Comparison of ENCODE assay signal across 1 cellular context in the genomic region with DNA sequence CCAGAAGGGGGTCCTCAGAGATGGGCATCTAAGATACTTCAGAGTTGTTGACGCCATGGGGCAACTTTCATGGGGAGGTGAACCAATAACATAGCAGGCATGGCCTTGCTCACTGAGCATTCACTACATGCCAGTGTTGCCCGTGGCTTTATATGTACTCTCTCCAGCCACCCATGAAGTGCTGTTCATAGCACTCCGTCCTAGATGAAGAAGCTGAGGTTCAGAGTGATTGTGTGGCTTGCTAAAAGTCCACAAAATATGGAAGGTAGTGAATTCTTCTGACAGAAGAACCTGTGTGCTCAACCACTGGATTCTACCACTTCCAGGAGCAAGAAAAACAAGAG.
TF ChIP-seq lines count a peak whose summit lies in the region.

No MANE protein-coding gene starts in this region.

TF ChIP-seq in IMR-90, 13 proteins besides CTCF, POLR2A, EP300 and RAD21:
- TF ChIP-seq CHD1 (IDR thresholded peaks at IDR 0.05; ENCODE audit: low read depth, low read length) = no peak
- no peak for TF ChIP-seq MAZ (IDR thresholded peaks at IDR 0.05; ENCODE audit: borderline replicate concordance, low read depth, low read length)
- no peak for TF ChIP-seq RCOR1 (IDR thresholded peaks at IDR 0.05; ENCODE audit: insufficient replicate concordance, low read length)
- TF ChIP-seq FOS (IDR thresholded peaks at IDR 0.05; ENCODE audit: low read depth, low read length) = no peak
- TF ChIP-seq, protein P1, sequence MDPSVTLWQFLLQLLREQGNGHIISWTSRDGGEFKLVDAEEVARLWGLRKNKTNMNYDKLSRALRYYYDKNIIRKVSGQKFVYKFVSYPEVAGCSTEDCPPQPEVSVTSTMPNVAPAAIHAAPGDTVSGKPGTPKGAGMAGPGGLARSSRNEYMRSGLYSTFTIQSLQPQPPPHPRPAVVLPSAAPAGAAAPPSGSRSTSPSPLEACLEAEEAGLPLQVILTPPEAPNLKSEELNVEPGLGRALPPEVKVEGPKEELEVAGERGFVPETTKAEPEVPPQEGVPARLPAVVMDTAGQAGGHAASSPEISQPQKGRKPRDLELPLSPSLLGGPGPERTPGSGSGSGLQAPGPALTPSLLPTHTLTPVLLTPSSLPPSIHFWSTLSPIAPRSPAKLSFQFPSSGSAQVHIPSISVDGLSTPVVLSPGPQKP (IDR thresholded peaks at IDR 0.05; ENCODE audit: borderline replicate concordance, low read depth, low read length) = no peak
- TF ChIP-seq RFX5 (IDR thresholded peaks at IDR 0.05; ENCODE audit: low read depth, low read length) = no peak
- TF ChIP-seq NFE2L2 (IDR thresholded peaks at IDR 0.05; ENCODE audit: low read depth, low read length) = no peak
- no peak for TF ChIP-seq SMC3 (IDR thresholded peaks at IDR 0.05; ENCODE audit: low read depth, low read length)
- TF ChIP-seq MXI1 (IDR thresholded peaks at IDR 0.05; ENCODE audit: borderline replicate concordance, low read depth, low read length) = no peak
- TF ChIP-seq, protein P2, sequence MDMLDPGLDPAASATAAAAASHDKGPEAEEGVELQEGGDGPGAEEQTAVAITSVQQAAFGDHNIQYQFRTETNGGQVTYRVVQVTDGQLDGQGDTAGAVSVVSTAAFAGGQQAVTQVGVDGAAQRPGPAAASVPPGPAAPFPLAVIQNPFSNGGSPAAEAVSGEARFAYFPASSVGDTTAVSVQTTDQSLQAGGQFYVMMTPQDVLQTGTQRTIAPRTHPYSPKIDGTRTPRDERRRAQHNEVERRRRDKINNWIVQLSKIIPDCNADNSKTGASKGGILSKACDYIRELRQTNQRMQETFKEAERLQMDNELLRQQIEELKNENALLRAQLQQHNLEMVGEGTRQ (IDR thresholded peaks at IDR 0.05; ENCODE audit: low read depth, low read length) = no peak
- TF ChIP-seq CEBPB (IDR thresholded peaks at IDR 0.05; ENCODE audit: low read depth, low read length) = no peak
- TF ChIP-seq BHLHE40 (IDR thresholded peaks at IDR 0.05; ENCODE audit: low read depth, low read length) = no peak
- no peak for TF ChIP-seq MAFK (IDR thresholded peaks at IDR 0.05; ENCODE audit: low read depth, low read length)
